8 cellular contexts compared by ENCODE assay signal in genomic region chr13:73849292-73849691, GRCh38.
A peak's percentile ranks its signal among the peaks of the same experiment; 100 is the strongest.
DNase-seq lines count a peak whose midpoint lies in the region; ATAC-seq and TF ChIP-seq lines count a peak whose summit lies in the region.

No MANE protein-coding gene starts in this region.

- TF ChIP-seq EP300 in sigmoid colon (IDR thresholded peaks at IDR 0.05), result no peak

- H3K27ac ChIP-seq in parathyroid adenoma, result no peak overlapping the region
- H3K27ac ChIP-seq in sigmoid colon, result no peak overlapping the region

- DNase-seq in natural killer cell, result no peak
- DNase-seq in natural killer cell treated with Interleukin-12 subunit alpha and Interleukin-12 subunit beta and Interleukin-15 and Interleukin-18, amount 100 ng/mL, for 72 hours (ENCODE audit: low spot score), result no peak
- peak; percentile 10 to 20 for DNase-seq in Kasumi-1 (lab: John Stamatoyannopoulos, UW)
- no peak for DNase-seq in central memory CD8-positive, alpha-beta T cell (ENCODE audit: low spot score in 2 of 2)
- DNase-seq in G401 (ENCODE audit: low spot score), result no peak
- DNase-seq in sigmoid colon, result no peak
- DNase-seq in globus pallidus (ENCODE audit: low spot score), result no peak

- TF ChIP-seq POLR2A in sigmoid colon (IDR thresholded peaks at IDR 0.05), result no peak

- H3K9ac ChIP-seq in parathyroid adenoma, result no peak overlapping the region

- H3K9me3 ChIP-seq in parathyroid adenoma (ENCODE audit: control insufficient read depth, low read length) (no peaks in the 10 kb centered on the region), sigmoid colon (no peaks in the 10 kb centered on the region)

- no peaks in the 10 kb centered on the region for H3K27me3 Mint-ChIP-seq in natural killer cell (ENCODE audit: low read depth in 2 of 2)
- no peaks in the 10 kb centered on the region for H3K27me3 Mint-ChIP-seq in natural killer cell treated with Interleukin-12 subunit alpha and Interleukin-12 subunit beta and Interleukin-15 and Interleukin-18, amount 100 ng/mL, for 72 hours
- H3K27me3 Mint-ChIP-seq in central memory CD8-positive, alpha-beta T cell, result no peaks in the 10 kb centered on the region

- H3K36me3 Mint-ChIP-seq in natural killer cell, result peaks cover 7% of the 10 kb centered on the region
- peaks cover 7% of the 10 kb centered on the region for H3K36me3 Mint-ChIP-seq in natural killer cell treated with Interleukin-12 subunit alpha and Interleukin-12 subunit beta and Interleukin-15 and Interleukin-18, amount 100 ng/mL, for 72 hours
- peaks cover 17% of the 10 kb centered on the region for H3K36me3 Mint-ChIP-seq in central memory CD8-positive, alpha-beta T cell (ENCODE audit: insufficient read depth)

- intact Hi-C loops in natural killer cell (cut with micrococcal nuclease) (no loop called here), sigmoid colon (cut with DNase I) (no loop called here)

- no peak overlapping the region for H3K4me2 ChIP-seq in parathyroid adenoma (ENCODE audit: low read length)

- H2AFZ ChIP-seq in parathyroid adenoma, result no peak overlapping the region

- H3K27ac Mint-ChIP-seq in natural killer cell, result peak overlapping the region in 1 of 2 donors; percentile 4
- H3K27ac Mint-ChIP-seq in natural killer cell treated with Interleukin-12 subunit alpha and Interleukin-12 subunit beta and Interleukin-15 and Interleukin-18, amount 100 ng/mL, for 72 hours, result no peak overlapping the region
- peak overlapping the region; percentile 29 for H3K27ac Mint-ChIP-seq in central memory CD8-positive, alpha-beta T cell (ENCODE audit: low read depth)

- peak in 1 of 3 donors; percentile 49 for ATAC-seq in natural killer cell
- ATAC-seq in natural killer cell treated with Interleukin-12 subunit alpha and Interleukin-12 subunit beta and Interleukin-15 and Interleukin-18, amount 100 ng/mL, for 72 hours, result no peak
- ATAC-seq in central memory CD8-positive, alpha-beta T cell (replicated peaks; ENCODE audit: extremely low read depth, poor library complexity, severe bottlenecking), result no peak

- H3K79me2 ChIP-seq in parathyroid adenoma, result no peaks in the 10 kb centered on the region

- peak; percentile 24 for TF ChIP-seq CTCF in natural killer cell (IDR thresholded peaks at IDR 0.05)
- TF ChIP-seq CTCF in parathyroid adenoma (IDR thresholded peaks at IDR 0.05), result peak; percentile 15
- TF ChIP-seq CTCF in sigmoid colon (IDR thresholded peaks at IDR 0.05), result peak in 1 of 4 experiments; percentile 19

- in situ Hi-C loops in G401 (cut with HindIII; ENCODE audit: low sequenced_read_pairs), result no loop called here

- no peaks in the 10 kb centered on the region for H3K27me3 ChIP-seq in parathyroid adenoma (ENCODE audit: control insufficient read depth, insufficient read depth, low read length)
- no peaks in the 10 kb centered on the region for H3K27me3 ChIP-seq in sigmoid colon

- WGBS in sigmoid colon, 2 donors, result 71 to 78% methylated on average over 5 of the region's 5 CpGs

- H3K4me1 Mint-ChIP-seq in natural killer cell, result peaks cover 29 to 31% of the 10 kb centered on the region in 2 donors
- peaks cover 12 to 20% of the 10 kb centered on the region in 2 donors for H3K4me1 Mint-ChIP-seq in natural killer cell treated with Interleukin-12 subunit alpha and Interleukin-12 subunit beta and Interleukin-15 and Interleukin-18, amount 100 ng/mL, for 72 hours (ENCODE audit: low read depth in 2 of 2)
- H3K4me1 Mint-ChIP-seq in central memory CD8-positive, alpha-beta T cell, result peaks cover 41% of the 10 kb centered on the region

- H3K9me3 Mint-ChIP-seq in natural killer cell, result no peaks in the 10 kb centered on the region
- no peaks in the 10 kb centered on the region for H3K9me3 Mint-ChIP-seq in natural killer cell treated with Interleukin-12 subunit alpha and Interleukin-12 subunit beta and Interleukin-15 and Interleukin-18, amount 100 ng/mL, for 72 hours
- no peaks in the 10 kb centered on the region for H3K9me3 Mint-ChIP-seq in central memory CD8-positive, alpha-beta T cell

- no peaks in the 10 kb centered on the region for H3K4me1 ChIP-seq in parathyroid adenoma
- peaks cover 0 to 11% (median 0%) of the 10 kb centered on the region in 4 donors for H3K4me1 ChIP-seq in sigmoid colon

- H3K36me3 ChIP-seq in parathyroid adenoma (ENCODE audit: control insufficient read depth, insufficient read depth, low read length) (no peaks in the 10 kb centered on the region), sigmoid colon (peaks cover 0 to 5% (median 2%) of the 10 kb centered on the region in 4 donors)

- H3K4me3 ChIP-seq in parathyroid adenoma (ENCODE audit: low read depth, low read length) (no peak overlapping the region), sigmoid colon (no peak overlapping the region)

- no peak overlapping the region for H3K4me3 Mint-ChIP-seq in natural killer cell
- H3K4me3 Mint-ChIP-seq in natural killer cell treated with Interleukin-12 subunit alpha and Interleukin-12 subunit beta and Interleukin-15 and Interleukin-18, amount 100 ng/mL, for 72 hours, result no peak overlapping the region
- H3K4me3 Mint-ChIP-seq in central memory CD8-positive, alpha-beta T cell, result no peak overlapping the region

Comparison
In these comparisons a context has a peak if more than half of its experiments do, and no peak if none do; other contexts are left out.
1. DNase-seq: peak in Kasumi-1 (2 of 2); none in natural killer cell (single experiment), natural killer cell treated with Interleukin-12 subunit alpha and Interleukin-12 subunit beta and Interleukin-15 and Interleukin-18, amount 100 ng/mL, for 72 hours (single experiment), central memory CD8-positive, alpha-beta T cell (0 of 2), G401 (single experiment), sigmoid colon (single experiment) and globus pallidus (single experiment).